In the genomic region with DNA sequence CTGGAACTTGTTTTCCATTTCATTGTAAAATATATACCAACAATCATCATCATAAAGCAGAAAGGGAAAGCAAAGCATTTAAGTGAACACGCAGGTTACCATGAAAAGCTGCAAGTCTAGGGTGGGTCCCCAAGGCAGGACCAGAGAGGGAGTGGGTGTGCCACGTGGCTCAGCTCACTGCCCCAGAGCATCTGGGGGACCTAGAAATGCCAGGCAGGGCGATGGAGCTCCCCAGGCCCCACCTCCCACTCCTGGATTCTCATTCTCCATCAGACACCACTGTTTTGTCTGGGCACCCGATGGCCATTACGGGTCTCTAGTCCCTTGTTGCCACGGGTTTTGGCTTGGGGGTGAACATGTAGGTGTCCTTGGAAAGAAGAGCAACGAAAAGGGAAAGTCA, we compare ENCODE assay signal across 22 cellular contexts. TPM values are rescaled to one million over a fixed set of nuclear protein-coding genes. Genes with fewer than 3 reads are reported as not detected.
DNase-seq lines count a peak whose midpoint lies in the region; ATAC-seq and TF ChIP-seq lines count a peak whose summit lies in the region.
"Had no signal": no experiment of that assay in that cellular context is flagged by ENCODE, and none has a peak within 500 bp of the region (broad histone marks: within the 10 kb centered on the region; RNA-seq: fewer than 3 reads in every experiment).

No MANE protein-coding gene starts in this region.

- no peaks in the 10 kb centered on the region for H3K9me3 Mint-ChIP-seq in activated naive CD4-positive, alpha-beta T cell treated with anti-CD3 and anti-CD28 coated beads for 36 hours
- H3K9me3 Mint-ChIP-seq in activated CD4-positive, alpha-beta memory T cell treated with anti-CD3 and anti-CD28 coated beads for 36 hours = no peaks in the 10 kb centered on the region

- intact Hi-C loops in activated naive CD4-positive, alpha-beta T cell treated with anti-CD3 and anti-CD28 coated beads for 36 hours (cut with micrococcal nuclease) = no loop called here
- intact Hi-C loops in activated CD4-positive, alpha-beta memory T cell treated with anti-CD3 and anti-CD28 coated beads for 36 hours (cut with micrococcal nuclease) = no loop called here
- intact Hi-C loops in spleen (cut with DNase I; ENCODE audit: low total_unique reads) = no loop called here

- TF ChIP-seq CTCF in spleen (IDR thresholded peaks at IDR 0.05 in 8 of 11, conservative IDR thresholded peaks at IDR 0.05 in 3 of 11) = no peak

- H3K4me3 Mint-ChIP-seq in activated naive CD4-positive, alpha-beta T cell treated with anti-CD3 and anti-CD28 coated beads for 36 hours = peak overlapping the region; percentile 69
- H3K4me3 Mint-ChIP-seq in activated CD4-positive, alpha-beta memory T cell treated with anti-CD3 and anti-CD28 coated beads for 36 hours = peak overlapping the region; percentile 66

- peaks cover 0 to 37% (median 17%) of the 10 kb centered on the region in 8 donors for H3K9me3 ChIP-seq in spleen
- H3K9me3 ChIP-seq: Caco-2, SJCRH30 had no signal

- H3K27me3 Mint-ChIP-seq in activated naive CD4-positive, alpha-beta T cell treated with anti-CD3 and anti-CD28 coated beads for 36 hours (ENCODE audit: low read depth) = no peaks in the 10 kb centered on the region
- no peaks in the 10 kb centered on the region for H3K27me3 Mint-ChIP-seq in activated CD4-positive, alpha-beta memory T cell treated with anti-CD3 and anti-CD28 coated beads for 36 hours

- peaks cover 0 to 76% (median 2%) of the 10 kb centered on the region in 7 donors for H3K27me3 ChIP-seq in spleen (replicated peaks in 1 of 7)
- H3K27me3 ChIP-seq: SJCRH30 had no signal

- DNase-seq in activated naive CD4-positive, alpha-beta T cell treated with anti-CD3 and anti-CD28 coated beads for 36 hours = no peak
- DNase-seq in activated naive CD4-positive, alpha-beta T cell (lab: John Stamatoyannopoulos, UW) = no peak
- no peak for DNase-seq in activated CD4-positive, alpha-beta memory T cell treated with anti-CD3 and anti-CD28 coated beads for 36 hours
- DNase-seq in caudate nucleus (lab: John Stamatoyannopoulos, UW) = no peak
- DNase-seq in spleen = no peak
- no peak for DNase-seq in glomerular visceral epithelial cell (ENCODE audit: extremely low spot score)
- DNase-seq in HCEC 1CT = no peak
- DNase-seq: activated CD4-positive, CD25-positive, alpha-beta regulatory T cell treated with anti-CD3 and anti-CD28 coated beads, Interleukin-2, amount 50 U/mL, for 72 hours; Caco-2; EL; glutamatergic neuron; left lung; NCI-H1694 treated with DMSO at 0.1 percent for 48 hours; NCI-H226; NCI-H82; occipital lobe; SJCRH30; stimulated activated CD4-positive, alpha-beta T cell treated with anti-CD3 and anti-CD28 coated beads, Interleukin-12 subunit alpha, Interleukin-12 subunit beta, amount 100 ng/mL, for 4 hours had no signal

- peaks cover 50% of the 10 kb centered on the region for H3K36me3 Mint-ChIP-seq in activated naive CD4-positive, alpha-beta T cell treated with anti-CD3 and anti-CD28 coated beads for 36 hours (ENCODE audit: low read depth)
- peaks cover 26% of the 10 kb centered on the region for H3K36me3 Mint-ChIP-seq in activated CD4-positive, alpha-beta memory T cell treated with anti-CD3 and anti-CD28 coated beads for 36 hours

- peak overlapping the region; percentile 93 for H3K27ac Mint-ChIP-seq in activated naive CD4-positive, alpha-beta T cell treated with anti-CD3 and anti-CD28 coated beads for 36 hours
- H3K27ac Mint-ChIP-seq in activated CD4-positive, alpha-beta memory T cell treated with anti-CD3 and anti-CD28 coated beads for 36 hours = peak overlapping the region; percentile 96

- ATAC-seq in GM18870 (IDR thresholded peaks at IDR 0.05; ENCODE audit: unreplicated experiment) = no peak
- ATAC-seq: K562, left lung had no signal

- TF ChIP-seq POLR2A in spleen (IDR thresholded peaks at IDR 0.05) = no peak

- no peaks in the 10 kb centered on the region for H3K36me3 ChIP-seq in spleen
- H3K36me3 ChIP-seq: left lung, SJCRH30, thoracic aorta had no signal

- H3K4me1 ChIP-seq in spleen = peaks cover 0 to 89% (median 14%) of the 10 kb centered on the region in 6 donors
- H3K4me1 ChIP-seq: Caco-2, left lung, SJCRH30 had no signal

- POLR2A ChIA-PET in activated CD4-positive, alpha-beta memory T cell treated with anti-CD3 and anti-CD28 coated beads for 36 hours (lab: Charles Lee) = interaction anchor here (1.2 to 23.9 kb wide), 8 partner anchors 9 to 49 kb away, joined by 3 to 425 read pairs (median 6); a partner anchor contains a TSS

- H3K27ac ChIP-seq in caudate nucleus (ENCODE audit: low read depth, low read length) (peak overlapping the region; percentile 44), spleen (peak overlapping the region in 6 of 8 donors; percentile 23 to 86 (median 64))
- H3K27ac ChIP-seq: left lung, SJCRH30, thoracic aorta had no signal

- H3K4me1 Mint-ChIP-seq in activated naive CD4-positive, alpha-beta T cell treated with anti-CD3 and anti-CD28 coated beads for 36 hours (ENCODE audit: low read depth) = peaks cover 92% of the 10 kb centered on the region
- peaks cover 88% of the 10 kb centered on the region for H3K4me1 Mint-ChIP-seq in activated CD4-positive, alpha-beta memory T cell treated with anti-CD3 and anti-CD28 coated beads for 36 hours (ENCODE audit: low read depth)

- 60 to 77% (median 68%) methylated on average over 7 of the region's 7 CpGs for WGBS in spleen, 5 donors

- CTCF ChIA-PET in activated naive CD4-positive, alpha-beta T cell treated with anti-CD3 and anti-CD28 coated beads for 36 hours (lab: Charles Lee) = interaction anchor here (0.8 to 2.5 kb wide), 12 partner anchors 9 to 50 kb away, joined by 3 to 10 read pairs (median 6); a partner anchor contains a TSS
- CTCF ChIA-PET in activated CD4-positive, alpha-beta memory T cell treated with anti-CD3 and anti-CD28 coated beads for 36 hours (lab: Charles Lee) = interaction anchor here (0.6 to 10.7 kb wide), 14 partner anchors 10 to 1098 kb away, joined by 3 to 110 read pairs (median 4); a partner anchor contains a TSS

- H3K4me3 ChIP-seq in spleen = peak overlapping the region in 1 of 8 donors; percentile 0
- H3K4me3 ChIP-seq: K562, left lung, SJCRH30, thoracic aorta had no signal

RNA-seq across cellular contexts. Expression of a gene that starts 34.7 kb away (rescaled TPM):
- total RNA-seq in activated naive CD4-positive, alpha-beta T cell treated with anti-CD3 and anti-CD28 coated beads for 36 hours = 10 to 100 TPM; 71.7 to 71.9 TPM
- total RNA-seq in activated CD4-positive, alpha-beta memory T cell treated with anti-CD3 and anti-CD28 coated beads for 36 hours = 10 to 100 TPM; 48.9 to 49.1 TPM
- total RNA-seq in spleen = 10 to 100 TPM in 6 of 7 donors, 1 to 10 TPM in 1; 7.9 to 21.1 (median 13.1) TPM
- 1 to 10 TPM in 2 of 3 donors, under 1 TPM in 1; 0.74 to 1.5 (median 1.4) TPM for polyA plus RNA-seq in spleen
- polyA plus RNA-seq: fibroblast of lung, K562 had no signal
